10 cellular contexts compared by ENCODE assay signal in genomic region chr16:67939507-67940435, GRCh38. TPM values are rescaled to one million over a fixed set of nuclear protein-coding genes. Genes with fewer than 3 reads are reported as not detected.
DNase-seq lines count a peak whose midpoint lies in the region; ATAC-seq and TF ChIP-seq lines count a peak whose summit lies in the region.
"Had no signal": no experiment of that assay in that cellular context is flagged by ENCODE, and none has a peak within 500 bp of the region (broad histone marks: within the 10 kb centered on the region; RNA-seq: fewer than 3 reads in every experiment).

No MANE protein-coding gene starts in this region.

- peak overlapping the region; percentile 11 for H3K4me3 Mint-ChIP-seq in memory B cell
- H3K4me3 Mint-ChIP-seq in stimulated activated naive CD8-positive, alpha-beta T cell treated with anti-CD3 and anti-CD28 coated beads, Interleukin-15, amount 100 ng/mL, for 72 hours: peak overlapping the region; percentile 36 to 81
- H3K4me3 Mint-ChIP-seq: neural progenitor cell had no signal

- peak overlapping the region; percentile 42 for H3K27ac Mint-ChIP-seq in memory B cell
- H3K27ac Mint-ChIP-seq in stimulated activated naive CD8-positive, alpha-beta T cell treated with anti-CD3 and anti-CD28 coated beads, Interleukin-15, amount 100 ng/mL, for 72 hours: peak overlapping the region; percentile 78 to 88
- H3K27ac Mint-ChIP-seq: neural progenitor cell had no signal

- peaks cover 5% of the 10 kb centered on the region for H3K36me3 Mint-ChIP-seq in memory B cell

- ATAC-seq in memory B cell (ENCODE audit: low read depth) (no peak), GM21825 (IDR thresholded peaks at IDR 0.05; ENCODE audit: unreplicated experiment) (no peak)
- ATAC-seq in stimulated activated naive CD8-positive, alpha-beta T cell treated with anti-CD3 and anti-CD28 coated beads, Interleukin-15, amount 100 ng/mL, for 72 hours: no peak

- peaks cover 7% of the 10 kb centered on the region for H3K4me1 ChIP-seq in BE2C

- H3K27me3 ChIP-seq in BE2C: no peaks in the 10 kb centered on the region
- H3K27me3 ChIP-seq: neural progenitor cell had no signal

- no peaks in the 10 kb centered on the region for H3K9me3 ChIP-seq in BE2C

- no peak overlapping the region for H3K4me3 ChIP-seq in BE2C (ENCODE audit: low read depth, low read length)
- H3K4me3 ChIP-seq: neural progenitor cell had no signal

- peak; percentile 8 for DNase-seq in NCI-H2196 (lab: John Stamatoyannopoulos, UW; ENCODE audit: unreplicated experiment)
- no peak for DNase-seq in NCI-H2196 treated with DMSO at 0.1 percent for 48 hours (lab: John Stamatoyannopoulos, UW; ENCODE audit: unreplicated experiment)
- DNase-seq in activated T-cell treated with anti-CD3 and anti-CD28 coated beads for 24 hours (ENCODE audit: low read depth): peak; percentile 43
- peak in 1 of 2 donors; percentile 25 for DNase-seq in memory B cell (ENCODE audit: low spot score in 2 of 2)
- peak; percentile 19 to 41 for DNase-seq in stimulated activated naive CD8-positive, alpha-beta T cell treated with anti-CD3 and anti-CD28 coated beads, Interleukin-15, amount 100 ng/mL, for 72 hours
- no peak for DNase-seq in BE2C
- DNase-seq in NCI-H446 treated with DMSO at 0.1 percent for 48 hours (lab: John Stamatoyannopoulos, UW): no peak
- DNase-seq: hypothalamus had no signal

- no peaks in the 10 kb centered on the region for H3K36me3 ChIP-seq in BE2C
- H3K36me3 ChIP-seq: neural progenitor cell had no signal

- H3K9me3 Mint-ChIP-seq in memory B cell: no peaks in the 10 kb centered on the region
- H3K9me3 Mint-ChIP-seq in stimulated activated naive CD8-positive, alpha-beta T cell treated with anti-CD3 and anti-CD28 coated beads, Interleukin-15, amount 100 ng/mL, for 72 hours: no peaks in the 10 kb centered on the region
- H3K9me3 Mint-ChIP-seq: neural progenitor cell had no signal

- no peaks in the 10 kb centered on the region for H3K27me3 Mint-ChIP-seq in memory B cell
- H3K27me3 Mint-ChIP-seq in stimulated activated naive CD8-positive, alpha-beta T cell treated with anti-CD3 and anti-CD28 coated beads, Interleukin-15, amount 100 ng/mL, for 72 hours: no peaks in the 10 kb centered on the region

- peaks cover 27% of the 10 kb centered on the region for H3K4me1 Mint-ChIP-seq in memory B cell
- H3K4me1 Mint-ChIP-seq in stimulated activated naive CD8-positive, alpha-beta T cell treated with anti-CD3 and anti-CD28 coated beads, Interleukin-15, amount 100 ng/mL, for 72 hours: peaks cover 58% of the 10 kb centered on the region

- no peak for TF ChIP-seq CTCF in BE2C (IDR thresholded peaks at IDR 0.05; ENCODE audit: low read depth, low read length)

RNA-seq across cellular contexts. Expression of gene PSMB10, which starts 3.1 kb away (rescaled TPM):
- 155 TPM for polyA plus RNA-seq in BE2C (2012; ENCODE audit: insufficient read depth, insufficient read length, low read depth)

RNA-seq across cellular contexts. Expression of gene LCAT, which starts 4.1 kb away (rescaled TPM):
- 3.6 TPM for polyA plus RNA-seq in BE2C (2012; ENCODE audit: insufficient read depth, insufficient read length, low read depth)

RNA-seq across cellular contexts. Expression of gene CTRL, which starts 8.1 kb away (rescaled TPM):
- 5.6 TPM for polyA plus RNA-seq in BE2C (2012; ENCODE audit: insufficient read depth, insufficient read length, low read depth)

RNA-seq across cellular contexts. Expression of gene SLC12A4, which starts 28.7 kb away (rescaled TPM):
- 9.1 TPM for polyA plus RNA-seq in BE2C (2012; ENCODE audit: insufficient read depth, insufficient read length, low read depth)

RNA-seq across cellular contexts. Expression of gene DPEP3, which starts 40.5 kb away (rescaled TPM):
- not detected for polyA plus RNA-seq in BE2C (2012; ENCODE audit: insufficient read depth, insufficient read length, low read depth)

Comparison
In these comparisons a context has a peak if more than half of its experiments do, and no peak if none do; other contexts are left out.
1. DNase-seq: peak in NCI-H2196 (single experiment), activated T-cell treated with anti-CD3 and anti-CD28 coated beads for 24 hours (single experiment) and stimulated activated naive CD8-positive, alpha-beta T cell treated with anti-CD3 and anti-CD28 coated beads, Interleukin-15, amount 100 ng/mL, for 72 hours (2 of 2); none in NCI-H2196 treated with DMSO at 0.1 percent for 48 hours (single experiment), BE2C (single experiment) and NCI-H446 treated with DMSO at 0.1 percent for 48 hours (single experiment).